Comparison of ENCODE assay signal across 19 cellular contexts in the genomic region with DNA sequence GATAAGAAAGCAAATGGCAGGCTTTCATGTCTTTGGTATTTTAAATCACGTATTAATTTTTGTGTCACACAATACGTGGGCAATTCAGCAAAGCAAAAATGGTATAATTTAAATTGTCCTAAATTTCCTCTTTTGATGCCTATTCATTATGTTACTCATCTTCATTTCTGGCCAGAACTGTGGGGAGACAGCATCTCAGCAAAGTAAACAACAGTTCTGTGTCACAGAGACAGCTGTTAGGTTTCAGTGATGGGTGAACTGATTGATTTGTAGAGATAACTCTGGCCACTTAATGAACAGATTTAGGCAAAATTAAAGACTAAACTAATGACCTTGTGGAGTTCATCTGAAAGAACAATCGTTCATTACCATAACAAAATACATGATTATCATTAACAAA.
"Had no signal": no experiment of that assay in that cellular context is flagged by ENCODE, and none has a peak within 500 bp of the region (broad histone marks: within the 10 kb centered on the region; RNA-seq: fewer than 3 reads in every experiment).

No MANE protein-coding gene starts in this region.

- H3K9me3 Mint-ChIP-seq: immature natural killer cell, type B pancreatic cell had no signal

- ATAC-seq: gastroesophageal sphincter; left cardiac atrium; left ventricle myocardium superior; naive thymus-derived CD4-positive, alpha-beta T cell; psoas muscle; sciatic nerve had no signal

- DNase-seq: colonic mucosa; dermis blood vessel endothelial cell; esophagus squamous epithelium; foreskin fibroblast; immature natural killer cell; kidney; left cardiac atrium; left ventricle myocardium superior; mesenchymal stem cell; naive thymus-derived CD4-positive, alpha-beta T cell; nephron progenitor cell; psoas muscle; stimulated activated CD4-positive, alpha-beta T cell treated with anti-CD3 and anti-CD28 coated beads, Interleukin-2, amount 100 ng/mL, for 24 hours; stimulated activated CD4-positive, alpha-beta T cell treated with anti-CD3 and anti-CD28 coated beads, Interleukin-4, amount 100 ng/mL, for 4 hours; stimulated activated naive CD4-positive, alpha-beta T cell; thyroid gland had no signal

- H3K36me3 Mint-ChIP-seq: naive thymus-derived CD4-positive, alpha-beta T cell; type B pancreatic cell had no signal

- H3K4me3 Mint-ChIP-seq: immature natural killer cell; naive thymus-derived CD4-positive, alpha-beta T cell; nephron progenitor cell; type B pancreatic cell had no signal

- H3K27ac Mint-ChIP-seq: immature natural killer cell; naive thymus-derived CD4-positive, alpha-beta T cell; nephron progenitor cell; type B pancreatic cell had no signal

- H3K4me1 Mint-ChIP-seq: immature natural killer cell; naive thymus-derived CD4-positive, alpha-beta T cell had no signal
